ENCODE assay signal across 15 cellular contexts in the genomic region with DNA sequence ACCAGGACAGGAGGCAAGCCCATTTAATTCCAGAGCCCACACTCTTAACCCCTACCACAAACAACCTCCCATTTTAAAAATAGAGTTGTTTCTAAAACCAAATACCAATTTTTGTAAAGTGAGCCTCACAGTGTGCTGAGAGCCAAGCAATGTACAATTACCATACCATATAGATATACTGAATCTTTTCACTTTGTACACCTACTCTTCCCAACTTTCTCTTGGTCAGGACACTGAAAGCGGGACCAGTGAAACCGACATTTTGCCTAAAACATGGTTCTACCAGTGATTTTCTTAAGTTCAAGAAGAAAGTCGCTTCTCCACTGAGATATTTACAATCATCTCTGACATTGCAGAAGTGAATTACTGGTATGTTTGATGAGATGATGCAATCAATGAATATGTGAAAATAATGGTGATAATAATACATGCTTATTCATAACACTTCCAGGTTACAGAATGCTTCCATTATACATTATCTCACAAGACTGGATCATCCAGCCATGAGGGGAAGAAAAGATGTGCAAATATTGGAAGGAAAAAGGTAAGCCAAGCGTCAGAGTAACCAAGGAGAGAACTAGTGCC.
A peak's percentile ranks its signal among the peaks of the same experiment; 100 is the strongest.
DNase-seq lines count a peak whose midpoint lies in the region; ATAC-seq, FAIRE-seq and TF ChIP-seq lines count a peak whose summit lies in the region.
"Had no signal": no experiment of that assay in that cellular context is flagged by ENCODE, and none has a peak within 500 bp of the region (broad histone marks: within the 10 kb centered on the region; RNA-seq: fewer than 3 reads in every experiment).

No MANE protein-coding gene starts in this region.

- H3K27ac ChIP-seq in esophagus squamous epithelium, result peak overlapping the region in 1 of 4 donors; percentile 62
- H3K27ac ChIP-seq: HL-60 had no signal

- H3K4me3 ChIP-seq in adipocyte (ENCODE audit: low read length) (no peak overlapping the region), esophagus squamous epithelium (no peak overlapping the region)
- H3K4me3 ChIP-seq: pancreas had no signal

- peak; percentile 14 for DNase-seq in activated CD4-positive, alpha-beta T cell treated with anti-CD3 and anti-CD28 coated beads, Interleukin-2, amount 10 ng/mL, durations not matched to agents 24 days and 14 days
- DNase-seq in activated CD4-positive, alpha-beta T cell treated with anti-CD3 and anti-CD28 coated beads for 48 hours, result no peak
- DNase-seq in GM12891 (ENCODE audit: insufficient read length, low spot score) (no peak), adipocyte (ENCODE audit: low read depth) (peak; percentile 13), neural crest cell (ENCODE audit: low read depth, low spot score) (no peak), esophagus squamous epithelium (lab: John Stamatoyannopoulos, UW) (no peak), putamen (ENCODE audit: low spot score) (no peak)
- DNase-seq: erythroblast, Karpas-422, NCI-H1417, NCI-H345, pancreas had no signal

- ATAC-seq in GM21423 (IDR thresholded peaks at IDR 0.05; ENCODE audit: unreplicated experiment), result no peak

- H3K9me3 ChIP-seq in adipocyte (ENCODE audit: control insufficient read depth, low read length) (no peaks in the 10 kb centered on the region), esophagus squamous epithelium (no peaks in the 10 kb centered on the region)
- H3K9me3 ChIP-seq: pancreas had no signal

- H3K27me3 ChIP-seq in adipocyte (replicated peaks; ENCODE audit: control insufficient read depth, insufficient read depth, low read length) (no peaks in the 10 kb centered on the region), esophagus squamous epithelium (no peaks in the 10 kb centered on the region)
- H3K27me3 ChIP-seq: pancreas had no signal

- no peak overlapping the region for H3K9ac ChIP-seq in adipocyte (ENCODE audit: low read length)

- H3K27ac Mint-ChIP-seq in activated CD4-positive, alpha-beta T cell treated with anti-CD3 and anti-CD28 coated beads, Interleukin-2, amount 10 ng/mL, durations not matched to agents 24 days and 14 days, result no peak overlapping the region
- H3K27ac Mint-ChIP-seq in neural crest cell (ENCODE audit: unreplicated experiment), result peak overlapping the region; percentile 61

- TF ChIP-seq POLR2A in GM12891 (IDR thresholded peaks at IDR 0.05; ENCODE audit: low read depth, low read length) (no peak), esophagus squamous epithelium (IDR thresholded peaks at IDR 0.05) (no peak)

- FAIRE-seq in GM12891 (lab: Jason Lieb, UNC), result peak; percentile 45
- FAIRE-seq: A204.1 had no signal

- H3K4me1 Mint-ChIP-seq in activated CD4-positive, alpha-beta T cell treated with anti-CD3 and anti-CD28 coated beads, Interleukin-2, amount 10 ng/mL, durations not matched to agents 24 days and 14 days, result peaks cover 75% of the 10 kb centered on the region
- H3K4me1 Mint-ChIP-seq in neural crest cell, result peaks cover 8% of the 10 kb centered on the region

- peaks cover 59% of the 10 kb centered on the region for H3K4me1 ChIP-seq in adipocyte (ENCODE audit: control insufficient read depth, insufficient read depth, low read length)
- H3K4me1 ChIP-seq in esophagus squamous epithelium, result peaks cover 4 to 63% (median 30%) of the 10 kb centered on the region in 3 donors

- TF ChIP-seq CTCF in neural crest cell (conservative IDR thresholded peaks at IDR 0.05) (no peak), esophagus squamous epithelium (IDR thresholded peaks at IDR 0.05) (no peak)

- intact Hi-C loops in activated CD4-positive, alpha-beta T cell treated with anti-CD3 and anti-CD28 coated beads, Interleukin-2, amount 10 ng/mL, durations not matched to agents 24 days and 14 days (cut with micrococcal nuclease), result loop anchor here (1.0 to 5.0 kb wide), 2 partner anchors 15 to 41 kb away; no protein-coding TSS in a partner anchor
- intact Hi-C loops in esophagus squamous epithelium (cut with DNase I), result no loop called here

- WGBS in esophagus squamous epithelium, 2 donors, result 80 to 97% methylated on average over 4 of the region's 4 CpGs

- peaks cover 31% of the 10 kb centered on the region for H3K36me3 Mint-ChIP-seq in activated CD4-positive, alpha-beta T cell treated with anti-CD3 and anti-CD28 coated beads, Interleukin-2, amount 10 ng/mL, durations not matched to agents 24 days and 14 days (ENCODE audit: low read depth)
- H3K36me3 Mint-ChIP-seq in neural crest cell (ENCODE audit: low read depth), result no peaks in the 10 kb centered on the region

- H3K36me3 ChIP-seq in adipocyte (ENCODE audit: control insufficient read depth, insufficient read depth, low read length, severe bottlenecking), result no peaks in the 10 kb centered on the region
- no peaks in the 10 kb centered on the region for H3K36me3 ChIP-seq in esophagus squamous epithelium
- H3K36me3 ChIP-seq: pancreas had no signal

- H3K9me3 Mint-ChIP-seq in activated CD4-positive, alpha-beta T cell treated with anti-CD3 and anti-CD28 coated beads, Interleukin-2, amount 10 ng/mL, durations not matched to agents 24 days and 14 days, result peaks cover 3% of the 10 kb centered on the region
- no peaks in the 10 kb centered on the region for H3K9me3 Mint-ChIP-seq in neural crest cell

- peak overlapping the region; percentile 30 for H3K4me3 Mint-ChIP-seq in activated CD4-positive, alpha-beta T cell treated with anti-CD3 and anti-CD28 coated beads, Interleukin-2, amount 10 ng/mL, durations not matched to agents 24 days and 14 days
- H3K4me3 Mint-ChIP-seq in neural crest cell, result no peak overlapping the region

- no peaks in the 10 kb centered on the region for H3K27me3 Mint-ChIP-seq in activated CD4-positive, alpha-beta T cell treated with anti-CD3 and anti-CD28 coated beads, Interleukin-2, amount 10 ng/mL, durations not matched to agents 24 days and 14 days
- no peaks in the 10 kb centered on the region for H3K27me3 Mint-ChIP-seq in neural crest cell (ENCODE audit: low read depth)

TF ChIP-seq in GM12891, 5 proteins besides CTCF, POLR2A, EP300 and RAD21:
- TF ChIP-seq POU2F2 (IDR thresholded peaks at IDR 0.05; ENCODE audit: low read depth, low read length), result no peak
- TF ChIP-seq SPI1 (IDR thresholded peaks at IDR 0.05; ENCODE audit: low read depth, low read length), result no peak
- TF ChIP-seq POLR2AphosphoS5 (IDR thresholded peaks at IDR 0.05; ENCODE audit: low read depth, low read length), result no peak
- no peak for TF ChIP-seq TAF1 (IDR thresholded peaks at IDR 0.05; ENCODE audit: low read depth, low read length)
- no peak for TF ChIP-seq PAX5 (IDR thresholded peaks at IDR 0.05; ENCODE audit: insufficient read depth, low read length, severe bottlenecking)

Comparison
In these comparisons a context has a peak if more than half of its experiments do, and no peak if none do; other contexts are left out.
1. DNase-seq: peak in activated CD4-positive, alpha-beta T cell treated with anti-CD3 and anti-CD28 coated beads, Interleukin-2, amount 10 ng/mL, durations not matched to agents 24 days and 14 days (single experiment) and adipocyte (single experiment); none in activated CD4-positive, alpha-beta T cell treated with anti-CD3 and anti-CD28 coated beads for 48 hours (single experiment), GM12891 (single experiment), neural crest cell (single experiment), esophagus squamous epithelium (single experiment) and putamen (single experiment).